ENCODE assay signal across 8 cellular contexts in genomic region chr6:15255481-15256414, GRCh38. TPM values are rescaled to one million over a fixed set of nuclear protein-coding genes. Genes with fewer than 3 reads are reported as not detected.
A peak's percentile ranks its signal among the peaks of the same experiment; 100 is the strongest.
DNase-seq lines count a peak whose midpoint lies in the region; ATAC-seq, FAIRE-seq and TF ChIP-seq lines count a peak whose summit lies in the region.

No MANE protein-coding gene starts in this region.

- H3K4me3 Mint-ChIP-seq in activated naive CD4-positive, alpha-beta T cell treated with anti-CD3 and anti-CD28 coated beads, Interleukin-2, amount 50 U/mL, for 24 hours, result peak overlapping the region; percentile 43
- no peak overlapping the region for H3K4me3 Mint-ChIP-seq in activated naive CD4-positive, alpha-beta T cell treated with anti-CD3 and anti-CD28 coated beads, Interleukin-2, amount 10 ng/mL, durations not matched to agents 7 days and 5 days
- H3K4me3 Mint-ChIP-seq in activated naive CD8-positive, alpha-beta T cell, result peak overlapping the region; percentile 12
- peak overlapping the region in 1 of 2 donors; percentile 52 for H3K4me3 Mint-ChIP-seq in stimulated activated naive B cell treated with anti-CD40 and anti-IgM and Interleukin-4, amounts not matched to agents 10 μg/mL and 1 μg/mL and 100 μg/mL, for 72 hours

- H3K4me1 ChIP-seq in stomach, result peaks cover 51 to 98% (median 76%) of the 10 kb centered on the region in 4 donors

- no peaks in the 10 kb centered on the region for H3K27me3 Mint-ChIP-seq in activated naive CD4-positive, alpha-beta T cell treated with anti-CD3 and anti-CD28 coated beads, Interleukin-2, amount 50 U/mL, for 24 hours
- H3K27me3 Mint-ChIP-seq in activated naive CD4-positive, alpha-beta T cell treated with anti-CD3 and anti-CD28 coated beads, Interleukin-2, amount 10 ng/mL, durations not matched to agents 7 days and 5 days, result no peaks in the 10 kb centered on the region
- H3K27me3 Mint-ChIP-seq in activated naive CD8-positive, alpha-beta T cell, result no peaks in the 10 kb centered on the region
- H3K27me3 Mint-ChIP-seq in stimulated activated naive B cell treated with anti-CD40 and anti-IgM and Interleukin-4, amounts not matched to agents 10 μg/mL and 1 μg/mL and 100 μg/mL, for 72 hours, result no peaks in the 10 kb centered on the region

- TF ChIP-seq EP300 in stomach (IDR thresholded peaks at IDR 0.05), result no peak

- H3K27ac ChIP-seq in stomach, result peak overlapping the region in 1 of 5 donors; percentile 22

- H3K36me3 ChIP-seq in stomach, result no peaks in the 10 kb centered on the region

- H3K9me3 ChIP-seq in stomach, result no peaks in the 10 kb centered on the region

- ATAC-seq in HG03139 (IDR thresholded peaks at IDR 0.05; ENCODE audit: unreplicated experiment), result peak; percentile 51
- peak; percentile 70 to 75 for ATAC-seq in stimulated activated naive B cell treated with anti-CD40 and anti-IgM and Interleukin-4, amounts not matched to agents 10 μg/mL and 1 μg/mL and 100 μg/mL, for 72 hours (replicated peaks)

- CTCF ChIA-PET in activated naive CD4-positive, alpha-beta T cell treated with anti-CD3 and anti-CD28 coated beads, Interleukin-2, amount 10 ng/mL, durations not matched to agents 7 days and 5 days (lab: Charles Lee), result no interaction called here

- no peaks in the 10 kb centered on the region for H3K27me3 ChIP-seq in stomach

- peaks cover 100% of the 10 kb centered on the region for H3K4me1 Mint-ChIP-seq in activated naive CD4-positive, alpha-beta T cell treated with anti-CD3 and anti-CD28 coated beads, Interleukin-2, amount 50 U/mL, for 24 hours
- peaks cover 86% of the 10 kb centered on the region for H3K4me1 Mint-ChIP-seq in activated naive CD4-positive, alpha-beta T cell treated with anti-CD3 and anti-CD28 coated beads, Interleukin-2, amount 10 ng/mL, durations not matched to agents 7 days and 5 days
- H3K4me1 Mint-ChIP-seq in activated naive CD8-positive, alpha-beta T cell (ENCODE audit: low read depth), result peaks cover 97% of the 10 kb centered on the region
- peaks cover 73 to 100% of the 10 kb centered on the region in 2 donors for H3K4me1 Mint-ChIP-seq in stimulated activated naive B cell treated with anti-CD40 and anti-IgM and Interleukin-4, amounts not matched to agents 10 μg/mL and 1 μg/mL and 100 μg/mL, for 72 hours

- peak overlapping the region; percentile 82 for H3K27ac Mint-ChIP-seq in activated naive CD4-positive, alpha-beta T cell treated with anti-CD3 and anti-CD28 coated beads, Interleukin-2, amount 50 U/mL, for 24 hours
- H3K27ac Mint-ChIP-seq in activated naive CD4-positive, alpha-beta T cell treated with anti-CD3 and anti-CD28 coated beads, Interleukin-2, amount 10 ng/mL, durations not matched to agents 7 days and 5 days, result no peak overlapping the region
- peak overlapping the region; percentile 47 for H3K27ac Mint-ChIP-seq in activated naive CD8-positive, alpha-beta T cell
- peak overlapping the region; percentile 85 for H3K27ac Mint-ChIP-seq in stimulated activated naive B cell treated with anti-CD40 and anti-IgM and Interleukin-4, amounts not matched to agents 10 μg/mL and 1 μg/mL and 100 μg/mL, for 72 hours

- DNase-seq in activated naive CD4-positive, alpha-beta T cell treated with anti-CD3 and anti-CD28 coated beads, Interleukin-2, amount 10 ng/mL, durations not matched to agents 7 days and 5 days, result no peak
- DNase-seq in stimulated activated naive B cell treated with anti-CD40 and anti-IgM and Interleukin-4, amounts not matched to agents 10 μg/mL and 1 μg/mL and 100 μg/mL, for 72 hours, result no peak
- DNase-seq in HTR-8/SVneo (ENCODE audit: insufficient read length, low spot score) (no peak), stomach (no peak), OCI-M2 (lab: John Stamatoyannopoulos, UW; ENCODE audit: unreplicated experiment) (no peak)

- TF ChIP-seq CTCF in stomach (IDR thresholded peaks at IDR 0.05), result no peak

- H3K36me3 Mint-ChIP-seq in activated naive CD4-positive, alpha-beta T cell treated with anti-CD3 and anti-CD28 coated beads, Interleukin-2, amount 50 U/mL, for 24 hours, result peaks cover 18% of the 10 kb centered on the region
- peaks cover 40% of the 10 kb centered on the region for H3K36me3 Mint-ChIP-seq in activated naive CD4-positive, alpha-beta T cell treated with anti-CD3 and anti-CD28 coated beads, Interleukin-2, amount 10 ng/mL, durations not matched to agents 7 days and 5 days
- peaks cover 14% of the 10 kb centered on the region for H3K36me3 Mint-ChIP-seq in activated naive CD8-positive, alpha-beta T cell
- H3K36me3 Mint-ChIP-seq in stimulated activated naive B cell treated with anti-CD40 and anti-IgM and Interleukin-4, amounts not matched to agents 10 μg/mL and 1 μg/mL and 100 μg/mL, for 72 hours, result peaks cover 16 to 41% of the 10 kb centered on the region in 2 donors

- no peaks in the 10 kb centered on the region for H3K9me3 Mint-ChIP-seq in activated naive CD4-positive, alpha-beta T cell treated with anti-CD3 and anti-CD28 coated beads, Interleukin-2, amount 50 U/mL, for 24 hours
- no peaks in the 10 kb centered on the region for H3K9me3 Mint-ChIP-seq in activated naive CD4-positive, alpha-beta T cell treated with anti-CD3 and anti-CD28 coated beads, Interleukin-2, amount 10 ng/mL, durations not matched to agents 7 days and 5 days
- no peaks in the 10 kb centered on the region for H3K9me3 Mint-ChIP-seq in activated naive CD8-positive, alpha-beta T cell (ENCODE audit: low read depth)
- H3K9me3 Mint-ChIP-seq in stimulated activated naive B cell treated with anti-CD40 and anti-IgM and Interleukin-4, amounts not matched to agents 10 μg/mL and 1 μg/mL and 100 μg/mL, for 72 hours, result no peaks in the 10 kb centered on the region

- intact Hi-C loops in stomach (cut with DNase I; ENCODE audit: low total_unique reads), result no loop called here

- no peak for FAIRE-seq in HTR-8/SVneo (lab: Jason Lieb, UNC)

- WGBS in stomach, 5 donors, result 52 to 73% (median 62%) methylated on average over 5 of the region's 5 CpGs

- H3K4me3 ChIP-seq in stomach, result no peak overlapping the region

- TF ChIP-seq POLR2A in stomach (IDR thresholded peaks at IDR 0.05), result no peak

RNA-seq across cellular contexts. Expression of gene JARID2, which starts 9.9 kb away (rescaled TPM):
- total RNA-seq in stomach, result 10 to 100 TPM; 10.4 to 42.6 (median 14.0) TPM
- 1 to 10 TPM; 2.4 to 3.8 (median 3.6) TPM for polyA plus RNA-seq in stomach
